Comparison of ENCODE assay signal across 8 cellular contexts in the genomic region with DNA sequence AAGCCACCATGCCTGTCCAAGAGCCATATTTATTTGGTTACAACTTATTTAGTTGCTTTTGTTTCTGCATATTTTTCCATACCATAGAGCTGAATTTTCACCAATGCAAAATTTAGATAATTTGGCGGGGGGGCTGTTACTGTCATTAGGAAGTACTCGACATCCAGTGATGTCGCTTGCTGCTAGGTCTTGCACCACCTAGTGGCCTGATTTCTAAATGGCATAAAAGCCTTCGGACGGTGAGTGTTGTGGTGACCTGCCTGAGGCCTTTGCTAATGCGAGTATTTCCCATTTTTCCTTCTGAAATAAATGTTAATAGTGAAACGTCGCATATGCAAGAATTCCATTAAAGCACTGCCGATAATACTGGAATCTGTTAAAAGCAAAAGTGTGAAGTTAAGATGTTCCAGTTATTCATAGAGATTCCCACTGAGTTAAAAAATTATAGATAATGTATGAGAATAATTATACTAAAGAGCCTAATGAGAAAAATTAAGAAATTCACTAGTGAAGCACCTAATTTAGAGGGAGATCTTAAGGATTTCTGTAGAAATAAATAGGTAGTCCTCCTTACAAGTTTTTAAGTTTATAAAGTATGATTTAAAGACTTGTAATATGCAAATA.
DNase-seq lines count a peak whose midpoint lies in the region; ATAC-seq, FAIRE-seq and TF ChIP-seq lines count a peak whose summit lies in the region.

No MANE protein-coding gene starts in this region.

- no peak overlapping the region for H3K4me3 ChIP-seq in esophagus squamous epithelium
- H3K4me3 ChIP-seq in neural progenitor cell = no peak overlapping the region

- no peaks in the 10 kb centered on the region for H3K4me1 Mint-ChIP-seq in activated CD8-positive, alpha-beta memory T cell treated with anti-CD3 and anti-CD28 coated beads, Interleukin-2, amount 10 ng/mL, durations not matched to agents 7 days and 5 days
- H3K4me1 Mint-ChIP-seq in neural progenitor cell = no peaks in the 10 kb centered on the region

- H3K9me3 ChIP-seq in esophagus squamous epithelium = no peaks in the 10 kb centered on the region
- H3K9me3 ChIP-seq in neural progenitor cell (ENCODE audit: low read depth) = no peaks in the 10 kb centered on the region

- FAIRE-seq in H54 (lab: Jason Lieb, UNC) = no peak

- H3K36me3 ChIP-seq in esophagus squamous epithelium (peaks cover under 1 to 87% (median 22%) of the 10 kb centered on the region in 3 donors), neural progenitor cell (no peaks in the 10 kb centered on the region)

- H3K4me2 ChIP-seq in neural progenitor cell = no peak overlapping the region

- H2AFZ ChIP-seq in neural progenitor cell (replicated peaks) = no peak overlapping the region

- 39 to 48% methylated on average over 9 of the region's 9 CpGs for WGBS in esophagus squamous epithelium, 2 donors

- intact Hi-C loops in esophagus squamous epithelium (cut with DNase I) = no loop called here

- no peak overlapping the region for H3K9ac ChIP-seq in neural progenitor cell

- DNase-seq in SIG-M5 treated with dmso at 0.1 percent for 504 hours (lab: John Stamatoyannopoulos, UW; ENCODE audit: unreplicated experiment) = peak; percentile 47
- DNase-seq in SIG-M5 (lab: John Stamatoyannopoulos, UW) = no peak
- peak; percentile 47 for DNase-seq in NCI-H2227 treated with DMSO at 0.1 percent for 48 hours (lab: John Stamatoyannopoulos, UW)
- peak; percentile 63 for DNase-seq in activated CD8-positive, alpha-beta memory T cell treated with anti-CD3 and anti-CD28 coated beads, Interleukin-2, amount 10 ng/mL, durations not matched to agents 7 days and 5 days
- DNase-seq in esophagus squamous epithelium (lab: John Stamatoyannopoulos, UW) = no peak
- peak; percentile 72 for DNase-seq in neural progenitor cell (ENCODE audit: low spot score)
- no peak for DNase-seq in H54 (ENCODE audit: insufficient read length, low spot score)

- no peak overlapping the region for H3K27ac Mint-ChIP-seq in activated CD8-positive, alpha-beta memory T cell treated with anti-CD3 and anti-CD28 coated beads, Interleukin-2, amount 10 ng/mL, durations not matched to agents 7 days and 5 days
- no peak overlapping the region for H3K27ac Mint-ChIP-seq in neural progenitor cell

- H4K20me1 ChIP-seq in neural progenitor cell (ENCODE audit: low read depth) = no peaks in the 10 kb centered on the region

- H3K27ac ChIP-seq in esophagus squamous epithelium (no peak overlapping the region), neural progenitor cell (no peak overlapping the region)

- TF ChIP-seq POLR2A in esophagus squamous epithelium (IDR thresholded peaks at IDR 0.05) (no peak), H54 (IDR thresholded peaks at IDR 0.05; ENCODE audit: low read depth, low read length) (no peak)

- H3K9me3 Mint-ChIP-seq in activated CD8-positive, alpha-beta memory T cell treated with anti-CD3 and anti-CD28 coated beads, Interleukin-2, amount 10 ng/mL, durations not matched to agents 7 days and 5 days (ENCODE audit: low read depth) = no peaks in the 10 kb centered on the region
- no peaks in the 10 kb centered on the region for H3K9me3 Mint-ChIP-seq in neural progenitor cell

- no peak overlapping the region for H3K4me3 Mint-ChIP-seq in activated CD8-positive, alpha-beta memory T cell treated with anti-CD3 and anti-CD28 coated beads, Interleukin-2, amount 10 ng/mL, durations not matched to agents 7 days and 5 days
- H3K4me3 Mint-ChIP-seq in neural progenitor cell = no peak overlapping the region

- no peaks in the 10 kb centered on the region for H3K79me2 ChIP-seq in neural progenitor cell (ENCODE audit: low read depth)

- peaks cover 5% of the 10 kb centered on the region for H3F3A ChIP-seq in neural progenitor cell (ENCODE audit: low read depth)

- H3K27me3 ChIP-seq in esophagus squamous epithelium (no peaks in the 10 kb centered on the region), neural progenitor cell (no peaks in the 10 kb centered on the region)

- no peaks in the 10 kb centered on the region for H3K4me1 ChIP-seq in esophagus squamous epithelium
- no peaks in the 10 kb centered on the region for H3K4me1 ChIP-seq in neural progenitor cell

- CTCF ChIA-PET in activated CD8-positive, alpha-beta memory T cell treated with anti-CD3 and anti-CD28 coated beads, Interleukin-2, amount 10 ng/mL, durations not matched to agents 7 days and 5 days (lab: Charles Lee) = interaction anchor here (0.9 to 2.1 kb wide), 13 partner anchors 10 to 301 kb away, joined by 3 to 9 read pairs (median 4); no protein-coding TSS in a partner anchor

- ATAC-seq in HG02943 (IDR thresholded peaks at IDR 0.05; ENCODE audit: low read depth, unreplicated experiment) = peak; percentile 75
- peak; percentile 76 for ATAC-seq in activated CD8-positive, alpha-beta memory T cell treated with anti-CD3 and anti-CD28 coated beads, Interleukin-2, amount 10 ng/mL, durations not matched to agents 7 days and 5 days

- peaks cover 5% of the 10 kb centered on the region for H3K36me3 Mint-ChIP-seq in activated CD8-positive, alpha-beta memory T cell treated with anti-CD3 and anti-CD28 coated beads, Interleukin-2, amount 10 ng/mL, durations not matched to agents 7 days and 5 days
- peaks cover 15% of the 10 kb centered on the region for H3K36me3 Mint-ChIP-seq in neural progenitor cell

- no peaks in the 10 kb centered on the region for H3K27me3 Mint-ChIP-seq in activated CD8-positive, alpha-beta memory T cell treated with anti-CD3 and anti-CD28 coated beads, Interleukin-2, amount 10 ng/mL, durations not matched to agents 7 days and 5 days
- H3K27me3 Mint-ChIP-seq in neural progenitor cell (ENCODE audit: insufficient read depth, low read depth) = no peaks in the 10 kb centered on the region

- TF ChIP-seq CTCF in esophagus squamous epithelium (IDR thresholded peaks at IDR 0.05) (peak; percentile 42 to 75 (median 64)), neural progenitor cell (IDR thresholded peaks at IDR 0.05) (peak; percentile 87)

Comparison
In these comparisons a context has a peak if more than half of its experiments do, and no peak if none do; other contexts are left out.
1. DNase-seq: peak in SIG-M5 treated with dmso at 0.1 percent for 504 hours (single experiment), NCI-H2227 treated with DMSO at 0.1 percent for 48 hours (single experiment), activated CD8-positive, alpha-beta memory T cell treated with anti-CD3 and anti-CD28 coated beads, Interleukin-2, amount 10 ng/mL, durations not matched to agents 7 days and 5 days (single experiment) and neural progenitor cell (single experiment); none in SIG-M5 (single experiment), esophagus squamous epithelium (single experiment) and H54 (single experiment).